ENCODE assay signal across 24 cellular contexts in genomic region chr20:48616481-48616880, GRCh38.
DNase-seq lines count a peak whose midpoint lies in the region; ATAC-seq, FAIRE-seq and TF ChIP-seq lines count a peak whose summit lies in the region.
"Had no signal": no experiment of that assay in that cellular context is flagged by ENCODE, and none has a peak within 500 bp of the region (broad histone marks: within the 10 kb centered on the region; RNA-seq: fewer than 3 reads in every experiment).

No MANE protein-coding gene starts in this region.

- no peak overlapping the region for H3K18ac ChIP-seq in neuronal stem cell (ENCODE audit: low read length)

- H3K79me2 ChIP-seq in astrocyte (ENCODE audit: insufficient read depth, low read length), result no peaks in the 10 kb centered on the region

- no peak overlapping the region for H3K23ac ChIP-seq in neuronal stem cell (ENCODE audit: low read depth, low read length, poor library complexity)

- H3K9ac ChIP-seq in astrocyte (ENCODE audit: low read length) (no peak overlapping the region), neuronal stem cell (ENCODE audit: low read depth, low read length, poor library complexity) (no peak overlapping the region)

- H2AK5ac ChIP-seq in neuronal stem cell (ENCODE audit: low read depth, low read length), result peak overlapping the region; percentile 13

- ATAC-seq in Right ventricle myocardium inferior (no peak), Right ventricle myocardium superior (ENCODE audit: poor library complexity) (no peak), aorta (ENCODE audit: low FRiP score) (no peak), HG03196 (IDR thresholded peaks at IDR 0.05; ENCODE audit: unreplicated experiment) (no peak)
- ATAC-seq: GM23338 had no signal

- DNase-seq in Right ventricle myocardium inferior (ENCODE audit: missing footprints), result peak; percentile 55
- DNase-seq in Right ventricle myocardium superior, result no peak
- no peak for DNase-seq in astrocyte (ENCODE audit: low read depth)
- no peak for DNase-seq in neuronal stem cell (ENCODE audit: low spot score)
- DNase-seq in aorta, result peak; percentile 7 to 62
- DNase-seq in UCSD-AML1 (lab: John Stamatoyannopoulos, UW; ENCODE audit: unreplicated experiment), result no peak
- DNase-seq: AML-193, DMS53, GDM1, KG1, NCI-H1092 treated with DMSO at 0.1 percent for 48 hours, NCI-H1436 treated with DMSO at 0.1 percent for 48 hours, NCI-H1930, NCI-H226, NCI-H510A treated with DMSO at 0.1 percent for 48 hours, NCI-H748 treated with DMSO at 0.1 percent for 48 hours, SJCRH30 had no signal

- no peaks in the 10 kb centered on the region for H3K36me3 Mint-ChIP-seq in astrocyte (ENCODE audit: low read depth, unreplicated experiment)

- H3K4ac ChIP-seq in neuronal stem cell (ENCODE audit: low read length), result no peak overlapping the region

- no peak overlapping the region for H2BK12ac ChIP-seq in neuronal stem cell (ENCODE audit: low read length)

- H2BK5ac ChIP-seq in neuronal stem cell (ENCODE audit: low read length), result no peak overlapping the region

- no peak overlapping the region for H2BK120ac ChIP-seq in neuronal stem cell (ENCODE audit: low read depth, low read length)

- peaks cover 7% of the 10 kb centered on the region for H3K4me1 Mint-ChIP-seq in astrocyte (ENCODE audit: low read depth, unreplicated experiment)

- H2AFZ ChIP-seq in astrocyte (ENCODE audit: low read depth, low read length), result no peak overlapping the region
- no peak overlapping the region for H2AFZ ChIP-seq in neuronal stem cell (ENCODE audit: low read length)
- H2AFZ ChIP-seq: GM23338 had no signal

- no CpG with 5 or more reads among the region's 7 CpGs for WGBS in neuronal stem cell (ENCODE audit: extremely low coverage in 2 of 2, insufficient read length in 2 of 2, insufficient replicate concordance in 1 of 2), 2 donors
- 89 to 95% methylated on average over 7 of the region's 7 CpGs for WGBS in aorta, 2 donors

- H3K14ac ChIP-seq in neuronal stem cell (ENCODE audit: low read length), result no peak overlapping the region

- H2BK15ac ChIP-seq in neuronal stem cell (ENCODE audit: low read length), result no peak overlapping the region

- H3K4me2 ChIP-seq in astrocyte (ENCODE audit: low read length) (no peak overlapping the region), neuronal stem cell (ENCODE audit: insufficient read depth, low read length, poor library complexity, severe bottlenecking) (no peak overlapping the region)
- H3K4me2 ChIP-seq: GM23338 had no signal

- H4K20me1 ChIP-seq in astrocyte (ENCODE audit: insufficient read depth, low read length), result no peaks in the 10 kb centered on the region

- TF ChIP-seq CTCF in astrocyte (IDR thresholded peaks at IDR 0.05; ENCODE audit: insufficient read depth, low read depth, low read length), result no peak

- H3K9me3 Mint-ChIP-seq in astrocyte (ENCODE audit: unreplicated experiment), result peaks cover 2% of the 10 kb centered on the region
- H3K9me3 Mint-ChIP-seq: GM23338 had no signal

- H3K36me3 ChIP-seq in astrocyte (ENCODE audit: insufficient read depth, low read length), result no peaks in the 10 kb centered on the region
- H3K36me3 ChIP-seq in neuronal stem cell (replicated peaks in 1 of 2; ENCODE audit: control insufficient read depth in 2 of 2, insufficient read depth in 2 of 2, low read length in 2 of 2), result peaks cover 0 to 4% of the 10 kb centered on the region in 2 donors
- H3K36me3 ChIP-seq in aorta (ENCODE audit: control insufficient read depth in 1 of 2, insufficient read depth in 2 of 2, low read length in 1 of 2), result no peaks in the 10 kb centered on the region
- H3K36me3 ChIP-seq: HAP-1, SJCRH30 had no signal

- H3K27me3 ChIP-seq in astrocyte (ENCODE audit: insufficient read depth, low read length) (peaks cover 10% of the 10 kb centered on the region), neuronal stem cell (ENCODE audit: control insufficient read depth in 3 of 3, insufficient read depth in 3 of 3, low read depth in 1 of 3, low read length in 3 of 3) (no peaks in the 10 kb centered on the region), aorta (ENCODE audit: control insufficient read depth in 1 of 2, insufficient read depth in 2 of 2, low read length in 1 of 2) (no peaks in the 10 kb centered on the region)
- H3K27me3 ChIP-seq: SJCRH30 had no signal

- H3K4me1 ChIP-seq in astrocyte (ENCODE audit: insufficient read depth, low read length), result peaks cover 5% of the 10 kb centered on the region
- H3K4me1 ChIP-seq in neuronal stem cell (ENCODE audit: control insufficient read depth in 2 of 2, insufficient read depth in 1 of 2, low read depth in 1 of 2, low read length in 2 of 2), result peaks cover 0 to 2% of the 10 kb centered on the region in 2 donors
- H3K4me1 ChIP-seq in aorta (ENCODE audit: control insufficient read depth in 1 of 2, insufficient read depth in 2 of 2, low read length in 2 of 2), result no peaks in the 10 kb centered on the region

- no peaks in the 10 kb centered on the region for H3K79me1 ChIP-seq in neuronal stem cell (ENCODE audit: low read depth, low read length)

- no peak for FAIRE-seq in astrocyte (lab: Jason Lieb, UNC)
- FAIRE-seq: D721Med had no signal

- H4K8ac ChIP-seq in neuronal stem cell (ENCODE audit: low read depth, low read length), result no peak overlapping the region

- H4K91ac ChIP-seq in neuronal stem cell (ENCODE audit: low read depth, low read length, poor library complexity), result no peak overlapping the region

- intact Hi-C loops in Right ventricle myocardium inferior (cut with DNase I), result no loop called here
- intact Hi-C loops in Right ventricle myocardium superior (cut with DNase I), result no loop called here
- intact Hi-C loops in aorta (cut with DNase I), result no loop called here

- H3K27ac ChIP-seq in astrocyte (ENCODE audit: low read depth, low read length) (no peak overlapping the region), neuronal stem cell (replicated peaks; ENCODE audit: low read length) (no peak overlapping the region), aorta (ENCODE audit: low read depth in 1 of 2, low read length in 2 of 2) (no peak overlapping the region)
- H3K27ac ChIP-seq: C4-2B, HL-60, RWPE1, SJCRH30 had no signal

- H3K27me3 Mint-ChIP-seq in astrocyte (ENCODE audit: low read depth, unreplicated experiment), result peaks cover 41% of the 10 kb centered on the region

- H3K4me3 ChIP-seq in astrocyte (ENCODE audit: insufficient read depth, low read depth, low read length), result no peak overlapping the region
- no peak overlapping the region for H3K4me3 ChIP-seq in neuronal stem cell (ENCODE audit: low read length in 2 of 2)
- no peak overlapping the region for H3K4me3 ChIP-seq in aorta (ENCODE audit: low read length in 2 of 2)
- H3K4me3 ChIP-seq: GM23338, HAP-1, SJCRH30 had no signal

- H3K9me3 ChIP-seq in astrocyte (ENCODE audit: insufficient read depth, low read depth, low read length) (no peaks in the 10 kb centered on the region), neuronal stem cell (replicated peaks in 1 of 2; ENCODE audit: control insufficient read depth in 2 of 2, insufficient read depth in 1 of 2, low read depth in 1 of 2, low read length in 2 of 2) (no peaks in the 10 kb centered on the region), aorta (ENCODE audit: control insufficient read depth, low read length) (no peaks in the 10 kb centered on the region)
- H3K9me3 ChIP-seq: HAP-1, SJCRH30 had no signal

- no peak overlapping the region for H3K4me3 Mint-ChIP-seq in astrocyte (ENCODE audit: unreplicated experiment)
- H3K4me3 Mint-ChIP-seq: GM23338 had no signal

- peak overlapping the region; percentile 56 for H3K27ac Mint-ChIP-seq in astrocyte (ENCODE audit: unreplicated experiment)
- H3K27ac Mint-ChIP-seq: GM23338 had no signal

Comparison
In these comparisons a context has a peak if more than half of its experiments do, and no peak if none do; other contexts are left out.
1. DNase-seq: peak in Right ventricle myocardium inferior (single experiment) and aorta (2 of 2); none in Right ventricle myocardium superior (single experiment), astrocyte (single experiment), neuronal stem cell (single experiment) and UCSD-AML1 (single experiment).